23 cellular contexts compared by ENCODE assay signal in the genomic region with DNA sequence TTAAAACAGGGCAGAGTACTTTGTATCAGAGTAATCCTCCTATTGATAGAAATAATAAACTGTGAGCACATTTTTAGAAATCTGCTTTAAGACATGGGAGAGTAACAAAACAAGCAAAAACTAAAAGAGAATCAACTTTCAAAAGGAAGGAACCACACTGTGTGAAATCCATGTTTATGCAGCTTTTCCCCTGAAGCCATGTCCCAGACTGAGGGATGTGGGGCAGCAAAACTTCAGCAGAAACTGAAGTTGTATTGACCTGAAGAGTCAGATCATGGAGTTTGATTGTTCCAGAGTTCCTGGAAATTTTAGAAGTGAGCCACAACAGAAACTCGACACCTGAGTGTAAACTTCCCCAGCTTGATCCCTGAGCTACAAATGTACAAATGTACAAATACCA. TPM values are rescaled to one million over a fixed set of nuclear protein-coding genes. Genes with fewer than 3 reads are reported as not detected.
DNase-seq lines count a peak whose midpoint lies in the region; ATAC-seq and TF ChIP-seq lines count a peak whose summit lies in the region.
"Had no signal": no experiment of that assay in that cellular context is flagged by ENCODE, and none has a peak within 500 bp of the region (broad histone marks: within the 10 kb centered on the region; RNA-seq: fewer than 3 reads in every experiment).

No MANE protein-coding gene starts in this region.

- H3K9me3 Mint-ChIP-seq in neural progenitor cell: no peaks in the 10 kb centered on the region
- H3K9me3 Mint-ChIP-seq in natural killer cell: no peaks in the 10 kb centered on the region

- H3K36me3 ChIP-seq in neural progenitor cell: no peaks in the 10 kb centered on the region
- H3K36me3 ChIP-seq: SJSA1 had no signal

- no peak overlapping the region for H3K27ac ChIP-seq in neural progenitor cell
- H3K27ac ChIP-seq: SJSA1 had no signal

- no peaks in the 10 kb centered on the region for H3K27me3 Mint-ChIP-seq in neural progenitor cell (ENCODE audit: insufficient read depth, low read depth)
- H3K27me3 Mint-ChIP-seq in natural killer cell (ENCODE audit: low read depth in 2 of 2): peaks cover 7 to 22% of the 10 kb centered on the region in 2 donors

- intact Hi-C loops in natural killer cell (cut with micrococcal nuclease): no loop called here

- H3K27ac Mint-ChIP-seq in neural progenitor cell (no peak overlapping the region), natural killer cell (no peak overlapping the region)
- H3K27ac Mint-ChIP-seq: CD8-positive, alpha-beta memory T cell had no signal

- no peak for ATAC-seq in HG02970 (IDR thresholded peaks at IDR 0.05; ENCODE audit: low FRiP score, unreplicated experiment)
- no peak for ATAC-seq in natural killer cell

- no peak overlapping the region for H3K4me3 Mint-ChIP-seq in neural progenitor cell
- H3K4me3 Mint-ChIP-seq in natural killer cell: no peak overlapping the region
- H3K4me3 Mint-ChIP-seq: CD8-positive, alpha-beta memory T cell had no signal

- H2AFZ ChIP-seq in neural progenitor cell (replicated peaks): peak overlapping the region; percentile 77

- TF ChIP-seq CTCF in neural progenitor cell (IDR thresholded peaks at IDR 0.05): no peak
- TF ChIP-seq CTCF in natural killer cell (IDR thresholded peaks at IDR 0.05): no peak

- no peak overlapping the region for H3K4me2 ChIP-seq in neural progenitor cell

- DNase-seq in DMS53 (lab: John Stamatoyannopoulos, UW): peak; percentile 29
- DNase-seq in LHCN-M2 (ENCODE audit: low read depth): peak; percentile 13
- DNase-seq in brain pericyte (ENCODE audit: low read depth, low spot score): peak; percentile 63
- no peak for DNase-seq in neural progenitor cell (ENCODE audit: low spot score)
- DNase-seq in OCI-M2 (lab: John Stamatoyannopoulos, UW; ENCODE audit: unreplicated experiment): no peak
- DNase-seq in natural killer cell: no peak
- DNase-seq in AG20443 (ENCODE audit: low spot score): no peak
- DNase-seq: 8988T; AML-193; C1 segment of cervical spinal cord; Calu3; CD8-positive, alpha-beta memory T cell; DMS153; GDM1; KBM-7; NCI-H1105; NCI-H146; NCI-H2029; NCI-H226; NCI-H524 treated with DMSO at 0.1 percent for 48 hours; NCI-H82 had no signal

- H3K4me3 ChIP-seq in neural progenitor cell: no peak overlapping the region
- H3K4me3 ChIP-seq: SJSA1 had no signal

- no peak overlapping the region for H3K9ac ChIP-seq in neural progenitor cell

- H3K36me3 Mint-ChIP-seq in neural progenitor cell: no peaks in the 10 kb centered on the region
- H3K36me3 Mint-ChIP-seq in natural killer cell: no peaks in the 10 kb centered on the region
- H3K36me3 Mint-ChIP-seq: CD8-positive, alpha-beta memory T cell had no signal

- H3K4me1 Mint-ChIP-seq in neural progenitor cell: peaks cover 27% of the 10 kb centered on the region
- no peaks in the 10 kb centered on the region for H3K4me1 Mint-ChIP-seq in natural killer cell
- H3K4me1 Mint-ChIP-seq: CD8-positive, alpha-beta memory T cell had no signal

- H3K79me2 ChIP-seq in neural progenitor cell (ENCODE audit: low read depth): no peaks in the 10 kb centered on the region

- no peaks in the 10 kb centered on the region for H4K20me1 ChIP-seq in neural progenitor cell (ENCODE audit: low read depth)

- no peaks in the 10 kb centered on the region for H3F3A ChIP-seq in neural progenitor cell (ENCODE audit: low read depth)

- H3K9me3 ChIP-seq in neural progenitor cell (ENCODE audit: low read depth): no peaks in the 10 kb centered on the region
- H3K9me3 ChIP-seq: SJSA1 had no signal

- H3K4me1 ChIP-seq in neural progenitor cell: peaks cover 5% of the 10 kb centered on the region
- H3K4me1 ChIP-seq: SJSA1 had no signal

- H3K27me3 ChIP-seq in neural progenitor cell: no peaks in the 10 kb centered on the region
- H3K27me3 ChIP-seq: SJSA1 had no signal

RNA-seq across cellular contexts. Expression of gene COMMD8, which starts 53.2 kb away (rescaled TPM):
- total RNA-seq in LHCN-M2 (2014; rRNA removed): 53.9 and 62.1 TPM in 2 replicates
- polyA plus RNA-seq in LHCN-M2 (2012): 20.3 TPM
- 29.7 and 46.1 TPM in 2 replicates for total RNA-seq in neural progenitor cell (ENCODE audit: low replicate concordance)
- total RNA-seq in natural killer cell: 10 to 100 TPM; 12.3 to 19.6 (median 13.1) TPM

Comparison
In these comparisons a context has a peak if more than half of its experiments do, and no peak if none do; other contexts are left out.
1. DNase-seq: peak in DMS53 (single experiment), LHCN-M2 (single experiment) and brain pericyte (single experiment); none in neural progenitor cell (single experiment), OCI-M2 (single experiment), natural killer cell (single experiment) and AG20443 (single experiment).